ENCODE assay signal across 1 cellular context in the genomic region with DNA sequence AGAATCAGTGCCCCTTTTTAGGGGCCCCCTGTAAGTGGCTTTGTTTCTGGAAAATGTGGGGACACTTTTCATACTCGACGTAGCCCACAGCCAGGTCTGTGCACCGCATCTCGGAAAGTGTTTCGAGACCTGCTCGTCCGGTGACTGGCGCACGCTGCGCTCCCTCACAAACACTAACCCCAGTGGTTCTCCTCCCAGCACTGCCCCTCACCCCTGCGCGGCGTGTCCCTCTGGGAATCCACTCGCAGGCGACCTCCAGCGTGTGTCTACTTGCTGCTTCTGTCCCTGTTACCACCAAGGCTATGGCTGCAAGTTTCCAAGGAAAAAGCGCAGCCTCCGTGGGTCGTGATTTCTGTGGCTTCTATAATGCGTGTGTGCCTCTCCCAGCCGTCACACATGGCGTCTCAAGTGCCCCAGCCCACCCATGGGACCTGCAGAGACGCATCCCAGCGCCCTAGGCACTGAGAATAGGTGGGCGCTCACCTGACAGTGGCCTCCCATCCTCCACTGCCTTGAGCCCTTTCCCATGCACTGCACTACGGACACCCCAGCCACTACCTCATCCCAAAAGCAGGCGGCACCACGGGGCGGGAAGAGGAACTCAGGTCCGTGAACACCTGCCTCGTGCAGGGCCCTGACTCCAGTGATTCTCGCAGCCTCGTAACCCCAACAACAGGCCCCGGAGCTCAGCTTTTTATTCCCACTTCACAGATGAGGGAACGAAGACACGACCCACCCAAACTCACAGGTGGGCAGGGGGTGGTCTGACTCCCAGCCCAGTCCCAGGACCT.
TF ChIP-seq lines count a peak whose summit lies in the region.

No MANE protein-coding gene starts in this region.

TF ChIP-seq in HepG2, 621 proteins besides CTCF, POLR2A, EP300 and RAD21:
- TF ChIP-seq, protein P1, sequence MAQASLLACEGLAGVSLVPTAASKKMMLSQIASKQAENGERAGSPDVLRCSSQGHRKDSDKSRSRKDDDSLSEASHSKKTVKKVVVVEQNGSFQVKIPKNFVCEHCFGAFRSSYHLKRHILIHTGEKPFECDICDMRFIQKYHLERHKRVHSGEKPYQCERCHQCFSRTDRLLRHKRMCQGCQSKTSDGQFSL (CRISPR knock-in tag; IDR thresholded peaks at IDR 0.05): no peak
- TF ChIP-seq AGO2 (optimal IDR thresholded peaks at IDR 0.05; ENCODE audit: low read depth, low read length): peak; percentile 24
TF ChIP-seq in HepG2: peak in this region for 1.
